8 cellular contexts compared by ENCODE assay signal in the genomic region with DNA sequence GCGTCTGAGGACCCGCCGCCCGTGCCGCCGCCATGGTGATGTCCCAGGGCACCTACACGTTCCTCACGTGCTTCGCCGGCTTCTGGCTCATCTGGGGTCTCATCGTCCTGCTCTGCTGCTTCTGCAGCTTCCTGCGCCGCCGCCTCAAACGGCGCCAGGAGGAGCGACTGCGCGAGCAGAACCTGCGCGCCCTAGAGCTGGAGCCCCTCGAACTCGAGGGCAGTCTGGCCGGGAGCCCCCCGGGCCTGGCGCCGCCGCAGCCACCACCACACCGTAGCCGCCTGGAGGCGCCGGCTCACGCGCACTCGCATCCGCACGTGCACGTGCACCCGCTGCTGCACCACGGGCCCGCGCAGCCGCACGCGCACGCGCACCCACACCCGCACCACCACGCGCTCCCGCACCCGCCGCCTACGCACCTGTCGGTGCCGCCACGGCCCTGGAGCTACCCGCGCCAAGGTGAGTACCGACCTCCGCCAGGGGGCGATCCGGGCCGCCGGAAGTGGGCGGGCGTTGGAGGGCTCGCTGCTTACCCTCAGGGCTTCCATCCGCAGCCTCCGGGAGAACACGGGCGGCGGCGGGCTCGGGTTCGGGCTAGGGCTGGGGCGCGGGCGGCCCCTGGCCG. TPM values are rescaled to one million over a fixed set of nuclear protein-coding genes. Genes with fewer than 3 reads are reported as not detected.
DNase-seq lines count a peak whose midpoint lies in the region; ATAC-seq and TF ChIP-seq lines count a peak whose summit lies in the region.

No MANE protein-coding gene starts in this region.

- under 1% methylated on average over 80 of the region's 80 CpGs for WGBS in liver

- intact Hi-C loops in activated CD4-positive, alpha-beta T cell treated with anti-CD3 and anti-CD28 coated beads for 36 hours (cut with DNase I, micrococcal nuclease): loop anchor here (1.0 to 2.0 kb wide), 6 partner anchors 29 to 322 kb away; partner anchors contain the start of genes GRK6 (in 1 of the 2), NSD1 (in 1 of the 2), PRELID1 (in 1 of the 2) and RAB24 (in 1 of the 2)

- no peaks in the 10 kb centered on the region for H3K27me3 ChIP-seq in liver (ENCODE audit: control insufficient read depth in 4 of 4, insufficient read depth in 4 of 4, low read length in 3 of 4)

- DNase-seq in AG08395 (ENCODE audit: low spot score) (peak; percentile 47), NCI-H345 treated with DMSO at 0.1 percent for 48 hours (lab: John Stamatoyannopoulos, UW; ENCODE audit: unreplicated experiment) (peak; percentile 81), choroid plexus epithelial cell (ENCODE audit: low read depth) (peak; percentile 73)
- peak; percentile 96 for DNase-seq in activated CD4-positive, alpha-beta T cell treated with anti-CD3 and anti-CD28 coated beads for 36 hours
- peak; percentile 76 to 91 (median 85) for DNase-seq in stimulated activated CD4-positive, alpha-beta T cell treated with anti-CD3 and anti-CD28 coated beads, TNF-alpha, amount 100 ng/mL, for 1 hour (ENCODE audit: low read depth in 3 of 3, low spot score in 1 of 3)

- H3K9me3 Mint-ChIP-seq in activated CD4-positive, alpha-beta T cell treated with anti-CD3 and anti-CD28 coated beads for 36 hours (ENCODE audit: low read depth): no peaks in the 10 kb centered on the region

- H3K27ac Mint-ChIP-seq in activated CD4-positive, alpha-beta T cell treated with anti-CD3 and anti-CD28 coated beads for 36 hours: no peak overlapping the region

- peak; percentile 60 for TF ChIP-seq CTCF in choroid plexus epithelial cell (conservative IDR thresholded peaks at IDR 0.05; ENCODE audit: low read depth, low read length)
- peak; percentile 57 for TF ChIP-seq CTCF in liver (IDR thresholded peaks at IDR 0.05; ENCODE audit: low read depth, low read length, missing input control)

- no peaks in the 10 kb centered on the region for H3K36me3 ChIP-seq in liver (ENCODE audit: control insufficient read depth in 4 of 4, insufficient read depth in 3 of 4, low read depth in 1 of 4, low read length in 3 of 4)

- H3K27ac ChIP-seq in liver (ENCODE audit: low read depth in 1 of 2, low read length in 2 of 2): peak overlapping the region; percentile 67 to 80

- H3K4me1 Mint-ChIP-seq in activated CD4-positive, alpha-beta T cell treated with anti-CD3 and anti-CD28 coated beads for 36 hours: peaks cover 27% of the 10 kb centered on the region

- peak overlapping the region; percentile 54 for H3K4me3 ChIP-seq in choroid plexus epithelial cell (ENCODE audit: low read depth, low read length)
- H3K4me3 ChIP-seq in liver (ENCODE audit: low read depth in 1 of 3, low read length in 3 of 3): peak overlapping the region; percentile 55 to 81 (median 60)

- POLR2A ChIA-PET in activated CD4-positive, alpha-beta T cell treated with anti-CD3 and anti-CD28 coated beads for 36 hours (lab: Charles Lee): interaction anchor here (0.6 to 2.6 kb wide), 9 partner anchors 23 to 145 kb away, joined by 3 to 25 read pairs (median 6); partner anchors contain the start of genes GRK6 and LMAN2

- CTCF ChIA-PET in activated CD4-positive, alpha-beta T cell treated with anti-CD3 and anti-CD28 coated beads for 36 hours (lab: Charles Lee): interaction anchor here (0.5 to 8.0 kb wide), 28 partner anchors 10 to 449 kb away, joined by 3 to 188 read pairs (median 6); partner anchors contain the start of genes F12, GRK6, LMAN2 and PDLIM7

- peak in 1 of 2 donors; percentile 50 for TF ChIP-seq RAD21 in liver (IDR thresholded peaks at IDR 0.05)

- H3K36me3 Mint-ChIP-seq in activated CD4-positive, alpha-beta T cell treated with anti-CD3 and anti-CD28 coated beads for 36 hours (ENCODE audit: low read depth): peaks cover 5% of the 10 kb centered on the region

- peak overlapping the region; percentile 80 for H3K4me3 Mint-ChIP-seq in activated CD4-positive, alpha-beta T cell treated with anti-CD3 and anti-CD28 coated beads for 36 hours

- no peaks in the 10 kb centered on the region for H3K9me3 ChIP-seq in liver (ENCODE audit: control insufficient read depth in 4 of 4, low read length in 3 of 4)

- ATAC-seq in GM18867 (IDR thresholded peaks at IDR 0.05; ENCODE audit: unreplicated experiment) (peak; percentile 50), HG03095 (IDR thresholded peaks at IDR 0.05; ENCODE audit: unreplicated experiment) (peak; percentile 49)
- peak; percentile 65 for ATAC-seq in activated CD4-positive, alpha-beta T cell treated with anti-CD3 and anti-CD28 coated beads for 36 hours

- peak overlapping the region in 1 of 2 donors; percentile 66 for H3K9ac ChIP-seq in liver (ENCODE audit: low read depth in 1 of 2, low read length in 2 of 2)

- no peaks in the 10 kb centered on the region for H3K27me3 Mint-ChIP-seq in activated CD4-positive, alpha-beta T cell treated with anti-CD3 and anti-CD28 coated beads for 36 hours

- peaks cover 3 to 27% (median 15%) of the 10 kb centered on the region in 4 donors for H3K4me1 ChIP-seq in liver (ENCODE audit: control insufficient read depth in 4 of 4, insufficient read depth in 4 of 4, low read length in 3 of 4)

TF ChIP-seq in liver, 16 proteins besides CTCF, POLR2A, EP300 and RAD21:
- TF ChIP-seq GABPA (IDR thresholded peaks at IDR 0.05 in 1 of 2, conservative IDR thresholded peaks at IDR 0.05 in 1 of 2) (peak in 1 of 2 donors; percentile 34), EGR1 (IDR thresholded peaks at IDR 0.05; ENCODE audit: low read depth in 2 of 2) (peak in 1 of 2 donors; percentile 49), MAX (IDR thresholded peaks at IDR 0.05) (no peak), SP1 (IDR thresholded peaks at IDR 0.05) (no peak)
- TF ChIP-seq, protein P1, sequence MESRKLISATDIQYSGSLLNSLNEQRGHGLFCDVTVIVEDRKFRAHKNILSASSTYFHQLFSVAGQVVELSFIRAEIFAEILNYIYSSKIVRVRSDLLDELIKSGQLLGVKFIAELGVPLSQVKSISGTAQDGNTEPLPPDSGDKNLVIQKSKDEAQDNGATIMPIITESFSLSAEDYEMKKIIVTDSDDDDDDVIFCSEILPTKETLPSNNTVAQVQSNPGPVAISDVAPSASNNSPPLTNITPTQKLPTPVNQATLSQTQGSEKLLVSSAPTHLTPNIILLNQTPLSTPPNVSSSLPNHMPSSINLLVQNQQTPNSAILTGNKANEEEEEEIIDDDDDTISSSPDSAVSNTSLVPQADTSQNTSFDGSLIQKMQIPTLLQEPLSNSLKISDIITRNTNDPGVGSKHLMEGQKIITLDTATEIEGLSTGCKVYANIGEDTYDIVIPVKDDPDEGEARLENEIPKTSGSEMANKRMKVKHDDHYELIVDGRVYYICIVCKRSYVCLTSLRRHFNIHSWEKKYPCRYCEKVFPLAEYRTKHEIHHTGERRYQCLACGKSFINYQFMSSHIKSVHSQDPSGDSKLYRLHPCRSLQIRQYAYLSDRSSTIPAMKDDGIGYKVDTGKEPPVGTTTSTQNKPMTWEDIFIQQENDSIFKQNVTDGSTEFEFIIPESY (IDR thresholded peaks at IDR 0.05): no peak

RNA-seq across cellular contexts. Expression of gene PRR7, which starts 8.5 kb away (rescaled TPM):
- total RNA-seq in activated CD4-positive, alpha-beta T cell treated with anti-CD3 and anti-CD28 coated beads for 36 hours: 10 to 100 TPM; 12.3 to 13.0 TPM
- total RNA-seq in liver: under 1 TPM; 0.17 to 0.37 TPM
- polyA plus RNA-seq in liver: 1 to 10 TPM in 1 of 2 donors, under 1 TPM in 1; 0.60 to 1.4 TPM

RNA-seq across cellular contexts. Expression of gene DBN1, which starts 18.3 kb away (rescaled TPM):
- 10 to 100 TPM; 29.5 to 41.2 TPM for total RNA-seq in activated CD4-positive, alpha-beta T cell treated with anti-CD3 and anti-CD28 coated beads for 36 hours
- total RNA-seq in liver: 1 to 10 TPM; 2.3 to 4.9 TPM
- polyA plus RNA-seq in liver: 1 to 10 TPM; 1.5 to 1.8 TPM

RNA-seq across cellular contexts. Expression of gene GRK6, which starts 28.7 kb away (rescaled TPM):
- 100 to 1,000 TPM; 110 to 141 TPM for total RNA-seq in activated CD4-positive, alpha-beta T cell treated with anti-CD3 and anti-CD28 coated beads for 36 hours
- total RNA-seq in liver: 10 to 100 TPM; 15.2 to 24.0 TPM
- 1 to 10 TPM; 3.1 to 6.4 TPM for polyA plus RNA-seq in liver

RNA-seq across cellular contexts. Expression of gene PDLIM7, which starts 42.3 kb away (rescaled TPM):
- total RNA-seq in activated CD4-positive, alpha-beta T cell treated with anti-CD3 and anti-CD28 coated beads for 36 hours: 10 to 100 TPM; 41.9 to 50.2 TPM
- 10 to 100 TPM in 1 of 2 donors, 1 to 10 TPM in 1; 7.0 to 36.0 TPM for total RNA-seq in liver
- 1 to 10 TPM; 5.5 to 10.0 TPM for polyA plus RNA-seq in liver

RNA-seq across cellular contexts. Expression of gene F12, which starts 45.8 kb away (rescaled TPM):
- 1 to 10 TPM; 3.4 to 4.9 TPM for total RNA-seq in activated CD4-positive, alpha-beta T cell treated with anti-CD3 and anti-CD28 coated beads for 36 hours
- 100 to 1,000 TPM in 1 of 2 donors, 10 to 100 TPM in 1; 27.7 to 256 TPM for total RNA-seq in liver
- 100 to 1,000 TPM; 294 to 328 TPM for polyA plus RNA-seq in liver

Comparison
In these comparisons a context has a peak if more than half of its experiments do, and no peak if none do; other contexts are left out.
1. Peak in every context shown above with its lines: DNase-seq, ATAC-seq, H3K4me3 ChIP-seq and H3K27ac ChIP-seq.
2. RNA of gene PRR7, which starts 8.5 kb away (total RNA-seq): 12.3 to 13.0 TPM in activated CD4-positive, alpha-beta T cell treated with anti-CD3 and anti-CD28 coated beads for 36 hours; 0.17 to 0.37 TPM in liver; every median in the first group is over 4 times any median in the second.
3. RNA of gene DBN1, which starts 18.3 kb away (total RNA-seq): 29.5 to 41.2 TPM in activated CD4-positive, alpha-beta T cell treated with anti-CD3 and anti-CD28 coated beads for 36 hours; 2.3 to 4.9 TPM in liver; every median in the first group is over 4 times any median in the second.
4. RNA of gene GRK6, which starts 28.7 kb away (total RNA-seq): 110 to 141 TPM in activated CD4-positive, alpha-beta T cell treated with anti-CD3 and anti-CD28 coated beads for 36 hours; 15.2 to 24.0 TPM in liver; every median in the first group is over 4 times any median in the second.